ENCODE assay signal across 21 cellular contexts in genomic region chr9:130189840-130190239, GRCh38. TPM values are rescaled to one million over a fixed set of nuclear protein-coding genes. Genes with fewer than 3 reads are reported as not detected.
A peak's percentile ranks its signal among the peaks of the same experiment; 100 is the strongest.
DNase-seq lines count a peak whose midpoint lies in the region; ATAC-seq and TF ChIP-seq lines count a peak whose summit lies in the region.
"Had no signal": no experiment of that assay in that cellular context is flagged by ENCODE, and none has a peak within 500 bp of the region (broad histone marks: within the 10 kb centered on the region; RNA-seq: fewer than 3 reads in every experiment).

No MANE protein-coding gene starts in this region.

- peaks cover 31 to 97% of the 10 kb centered on the region in 2 experiments for H3K79me1 ChIP-seq in IMR-90 (ENCODE audit: low read depth in 1 of 2, low read length in 2 of 2)

- H3K27ac ChIP-seq in IMR-90 (ENCODE audit: insufficient read depth, low read length) (no peak overlapping the region), gastroesophageal sphincter (peak overlapping the region; percentile 75 to 98 (median 90)), thyroid gland (peak overlapping the region; percentile 51 to 98 (median 52)), substantia nigra (ENCODE audit: low read depth, low read length, poor library complexity, severe bottlenecking) (no peak overlapping the region)
- H3K27ac ChIP-seq: brain microvascular endothelial cell, heart right ventricle, parathyroid adenoma, spleen had no signal

- ATAC-seq in IMR-90 (ENCODE audit: low read depth) (no peak), gastroesophageal sphincter (no peak), GM19035 (IDR thresholded peaks at IDR 0.05; ENCODE audit: unreplicated experiment) (no peak)
- ATAC-seq: heart right ventricle, mucosa of descending colon, SK-N-SH treated with all-trans-retinoic acid at 6 μM for 48 hours had no signal

- CTCF ChIA-PET in IMR-90 (lab: Yijun Ruan, JAX): interaction anchor here (0.6 kb wide), 1 partner anchor 347 kb away, joined by 4 read pairs; no protein-coding TSS in a partner anchor

- H4K91ac ChIP-seq in IMR-90 (ENCODE audit: insufficient read depth, low read depth, low read length): no peak overlapping the region

- no peak overlapping the region for H2AFZ ChIP-seq in IMR-90 (replicated peaks; ENCODE audit: low read length, poor library complexity)
- H2AFZ ChIP-seq: parathyroid adenoma had no signal

- H3K36me3 ChIP-seq in IMR-90 (ENCODE audit: control insufficient read depth, insufficient read depth, low read length) (no peaks in the 10 kb centered on the region), gastroesophageal sphincter (no peaks in the 10 kb centered on the region), thyroid gland (no peaks in the 10 kb centered on the region)
- H3K36me3 ChIP-seq: brain microvascular endothelial cell, heart right ventricle, spleen had no signal

- dilution Hi-C loops in IMR-90 (cut with HindIII; ENCODE audit: low sequenced_read_pairs, unreplicated experiment): no loop called here

- H3K4me2 ChIP-seq in IMR-90 (ENCODE audit: low read depth, low read length): no peak overlapping the region

- no peak overlapping the region for H2BK5ac ChIP-seq in IMR-90 (ENCODE audit: low read depth, low read length, poor library complexity, severe bottlenecking)

- POLR2A ChIA-PET in IMR-90 (lab: Charles Lee; ENCODE audit: unreplicated experiment): no interaction called here

- H3K9ac ChIP-seq in IMR-90 (ENCODE audit: low read depth, low read length): no peak overlapping the region
- H3K9ac ChIP-seq: parathyroid adenoma had no signal

- H3K9me1 ChIP-seq in IMR-90 (ENCODE audit: insufficient read depth, low read length): peaks cover 38% of the 10 kb centered on the region

- TF ChIP-seq CTCF in IMR-90 (conservative IDR thresholded peaks at IDR 0.05; ENCODE audit: low read depth, low read length) (no peak), gastroesophageal sphincter (IDR thresholded peaks at IDR 0.05) (no peak), thyroid gland (IDR thresholded peaks at IDR 0.05) (peak in 1 of 6 experiments; percentile 17), GM13976 (IDR thresholded peaks at IDR 0.05; ENCODE audit: borderline replicate concordance, control extremely low read depth, extremely low read depth, insufficient read depth, missing control alignments) (no peak)

- H2BK15ac ChIP-seq in IMR-90 (ENCODE audit: low read depth, low read length): no peak overlapping the region

- H4K8ac ChIP-seq in IMR-90 (ENCODE audit: low read depth in 2 of 2, low read length in 2 of 2): 0 out of 4 replicates have a peak overlapping the region, but pooled peaks of 1 of the 2 experiments have one; percentile 40

- no peak overlapping the region for H4K5ac ChIP-seq in IMR-90 (ENCODE audit: low read depth, low read length)

- TF ChIP-seq POLR2A in IMR-90 (IDR thresholded peaks at IDR 0.05; ENCODE audit: low read depth, low read length) (no peak), gastroesophageal sphincter (IDR thresholded peaks at IDR 0.05) (no peak), thyroid gland (IDR thresholded peaks at IDR 0.05) (no peak)

- no peak for TF ChIP-seq RAD21 in IMR-90 (IDR thresholded peaks at IDR 0.05; ENCODE audit: low read length)

- H3K18ac ChIP-seq in IMR-90 (ENCODE audit: low read depth, low read length): no peak overlapping the region

- TF ChIP-seq EP300 in gastroesophageal sphincter (IDR thresholded peaks at IDR 0.05): no peak

- peak overlapping the region; percentile 17; the same call in 1 of the 2 replicates for H3K4ac ChIP-seq in IMR-90 (ENCODE audit: low read depth, low read length)

- H3K14ac ChIP-seq in IMR-90 (replicated peaks; ENCODE audit: low read depth, low read length): peak overlapping the region; percentile 58; the same call in 1 of the 2 replicates

- no peak overlapping the region for H2AK9ac ChIP-seq in IMR-90 (replicated peaks; ENCODE audit: low read depth, low read length, poor library complexity)

- DNase-seq in IMR-90: peak; percentile 86
- DNase-seq in brain pericyte (ENCODE audit: low read depth, low spot score): peak; percentile 52
- DNase-seq in thyroid gland: no peak
- no peak for DNase-seq in stimulated activated CD4-positive, alpha-beta T cell treated with anti-CD3 and anti-CD28 coated beads, Interleukin-2, amount 100 ng/mL, for 24 hours
- no peak for DNase-seq in GM13976 (ENCODE audit: low spot score)
- DNase-seq in substantia nigra (lab: John Stamatoyannopoulos, UW): no peak
- DNase-seq: activated CD8-positive, alpha-beta memory T cell treated with anti-CD3 and anti-CD28 coated beads for 24 hours; activated effector memory CD4-positive, alpha-beta T cell treated with anti-CD3 and anti-CD28 coated beads, Interleukin-2, amount 50 U/mL, for 16 hours; brain microvascular endothelial cell; CD4-positive, CD25-positive, alpha-beta regulatory T cell; effector CD8-positive, alpha-beta T cell; heart right ventricle; Karpas-422; mucosa of descending colon; NCI-H187; NCI-H526; spleen had no signal

- in situ Hi-C loops in IMR-90 (cut with MboI; ENCODE audit: low sequenced_read_pairs) (no loop called here), GM13976 (cut with MboI; ENCODE audit: low sequenced_read_pairs, unreplicated experiment) (no loop called here)

- BruUV-seq in IMR-90 (replicated peaks; lab: Mats Ljungman, UMichigan): no TSS peak

- H3K9me3 ChIP-seq in IMR-90 (ENCODE audit: control insufficient read depth, insufficient read depth, low read length) (no peaks in the 10 kb centered on the region), gastroesophageal sphincter (no peaks in the 10 kb centered on the region), thyroid gland (no peaks in the 10 kb centered on the region)
- H3K9me3 ChIP-seq: heart right ventricle, mucosa of descending colon, spleen had no signal

- H3K4me1 ChIP-seq in IMR-90 (ENCODE audit: control insufficient read depth, insufficient read depth, low read length): peaks cover 45% of the 10 kb centered on the region
- H3K4me1 ChIP-seq in gastroesophageal sphincter: peaks cover 0 to 100% (median 63%) of the 10 kb centered on the region in 3 donors
- H3K4me1 ChIP-seq in thyroid gland: peaks cover 79 to 86% of the 10 kb centered on the region in 2 donors
- H3K4me1 ChIP-seq: parathyroid adenoma, spleen had no signal

- no peaks in the 10 kb centered on the region for H3K27me3 ChIP-seq in IMR-90 (ENCODE audit: control insufficient read depth, insufficient read depth, low read length)
- H3K27me3 ChIP-seq in gastroesophageal sphincter: no peaks in the 10 kb centered on the region
- H3K27me3 ChIP-seq in thyroid gland: no peaks in the 10 kb centered on the region
- H3K27me3 ChIP-seq: brain microvascular endothelial cell, heart right ventricle had no signal

- no peak overlapping the region for H2BK20ac ChIP-seq in IMR-90 (ENCODE audit: low read depth, low read length)

- peaks cover 84% of the 10 kb centered on the region for H4K20me1 ChIP-seq in IMR-90 (ENCODE audit: insufficient read depth, low read length)

- intact Hi-C loops in IMR-90 (cut with micrococcal nuclease): no loop called here
- intact Hi-C loops in thyroid gland (cut with DNase I): no loop called here

- H2BK120ac ChIP-seq in IMR-90 (ENCODE audit: low read depth, low read length): no peak overlapping the region

- no peak overlapping the region; the same call in 1 of the 2 replicates for H3K23ac ChIP-seq in IMR-90 (ENCODE audit: low read depth, low read length)

- H3K4me3 ChIP-seq in IMR-90 (ENCODE audit: insufficient read depth, low read depth, low read length): no peak overlapping the region
- no peak overlapping the region for H3K4me3 ChIP-seq in gastroesophageal sphincter
- no peak overlapping the region for H3K4me3 ChIP-seq in thyroid gland (replicated peaks in 1 of 3)
- H3K4me3 ChIP-seq: heart right ventricle, mucosa of descending colon, spleen had no signal

- H2AK5ac ChIP-seq in IMR-90 (ENCODE audit: low read depth, low read length): peak overlapping the region; percentile 77; the same call in 1 of the 2 replicates

- WGBS in IMR-90 (ENCODE audit: extremely low coverage in 2 of 2, insufficient read length in 1 of 2), 2 experiments: no CpG with 5 or more reads among the region's 1 CpG
- WGBS in gastroesophageal sphincter (ENCODE audit: low coverage in 1 of 2), 2 donors: 60% methylated on average over 1 of the region's 1 CpG; no CpG with 5 or more reads in 1 of the 2 donors
- WGBS in thyroid gland, 2 donors: 33 to 44% methylated on average over 1 of the region's 1 CpG

- H3K56ac ChIP-seq in IMR-90 (ENCODE audit: extremely low read depth, insufficient read depth, low read length): no peak overlapping the region

TF ChIP-seq in IMR-90, 13 proteins besides CTCF, POLR2A, EP300 and RAD21:
- TF ChIP-seq CEBPB (IDR thresholded peaks at IDR 0.05; ENCODE audit: low read depth, low read length) (0 out of 2 replicates have a peak, but pooled peaks have one; percentile 24), MXI1 (IDR thresholded peaks at IDR 0.05; ENCODE audit: borderline replicate concordance, low read depth, low read length) (no peak), MAZ (IDR thresholded peaks at IDR 0.05; ENCODE audit: borderline replicate concordance, low read depth, low read length) (peak; percentile 13; the same call in 1 of the 2 replicates), RFX5 (IDR thresholded peaks at IDR 0.05; ENCODE audit: low read depth, low read length) (no peak)

RNA-seq across cellular contexts. Expression of gene NCS1, which starts 17.6 kb away (rescaled TPM):
- total RNA-seq in IMR-90 (2012; rRNA removed) (35.8 and 41.0 TPM in 2 replicates), gastroesophageal sphincter (100 to 1,000 TPM; 105 to 231 (median 127) TPM), thyroid gland (10 to 100 TPM; 31.0 to 85.4 (median 61.2) TPM)
- 60.5 and 68.9 TPM in 2 replicates for polyA plus RNA-seq in IMR-90 (2012; rRNA removed)
- polyA plus RNA-seq in IMR-90 (2012; cell fraction: cytosol; rRNA removed): 45.5 and 54.7 TPM in 2 replicates
- 36.7 and 43.5 TPM in 2 replicates for polyA plus RNA-seq in IMR-90 (2012; cell fraction: nucleus; rRNA removed; ENCODE audit: low replicate concordance)
- polyA plus RNA-seq: CD4-positive, CD25-positive, alpha-beta regulatory T cell had no signal

Comparison
In these comparisons a context has a peak if more than half of its experiments do, and no peak if none do; other contexts are left out.
1. DNase-seq: peak in IMR-90 (single experiment) and brain pericyte (single experiment); none in thyroid gland (0 of 2), stimulated activated CD4-positive, alpha-beta T cell treated with anti-CD3 and anti-CD28 coated beads, Interleukin-2, amount 100 ng/mL, for 24 hours (0 of 2), GM13976 (single experiment) and substantia nigra (0 of 49).
2. H3K27ac ChIP-seq: peak in gastroesophageal sphincter (4 of 4) and thyroid gland (3 of 3); none in IMR-90 (single experiment) and substantia nigra (single experiment).